Comparison of ENCODE assay signal across 12 cellular contexts in genomic region chr10:106355450-106355849, GRCh38.
DNase-seq lines count a peak whose midpoint lies in the region; ATAC-seq and TF ChIP-seq lines count a peak whose summit lies in the region.
"Had no signal": no experiment of that assay in that cellular context is flagged by ENCODE, and none has a peak within 500 bp of the region (broad histone marks: within the 10 kb centered on the region; RNA-seq: fewer than 3 reads in every experiment).

No MANE protein-coding gene starts in this region.

- TF ChIP-seq CTCF in hepatocyte (IDR thresholded peaks at IDR 0.05; ENCODE audit: poor library complexity), result peak; percentile 37
- TF ChIP-seq CTCF in lower lobe of right lung (IDR thresholded peaks at IDR 0.05), result no peak

- intact Hi-C loops in lower lobe of right lung (cut with DNase I), result no loop called here

- no peaks in the 10 kb centered on the region for H3F3A ChIP-seq in GM23248 (ENCODE audit: insufficient read depth)

- no peaks in the 10 kb centered on the region for H3K36me3 ChIP-seq in GM23248 (ENCODE audit: low read depth)
- no peaks in the 10 kb centered on the region for H3K36me3 ChIP-seq in hepatocyte (replicated peaks; ENCODE audit: insufficient read depth, low read depth)
- no peaks in the 10 kb centered on the region for H3K36me3 ChIP-seq in lower lobe of right lung
- H3K36me3 ChIP-seq: uterus had no signal

- H3K27me3 ChIP-seq in GM23248 (replicated peaks; ENCODE audit: insufficient read depth), result no peaks in the 10 kb centered on the region
- no peaks in the 10 kb centered on the region for H3K27me3 ChIP-seq in hepatocyte
- no peaks in the 10 kb centered on the region for H3K27me3 ChIP-seq in lower lobe of right lung (ENCODE audit: low read depth)
- H3K27me3 ChIP-seq: uterus had no signal

- no peaks in the 10 kb centered on the region for H3K9me2 ChIP-seq in GM23248 (ENCODE audit: insufficient read depth)
- H3K9me2 ChIP-seq in hepatocyte (replicated peaks; ENCODE audit: insufficient read depth), result no peaks in the 10 kb centered on the region

- 17 to 19% methylated on average over 2 of the region's 2 CpGs for WGBS in GM23248 (ENCODE audit: low coverage in 1 of 2, low lambda C conversion rate in 2 of 2, missing lambda C conversion rate in 2 of 2), 2 experiments
- WGBS in hepatocyte (ENCODE audit: low lambda C conversion rate, missing lambda C conversion rate), result 36% methylated on average over 2 of the region's 2 CpGs

- H3K4me3 ChIP-seq in GM23248 (no peak overlapping the region), hepatocyte (no peak overlapping the region), lower lobe of right lung (no peak overlapping the region)
- H3K4me3 ChIP-seq: uterus had no signal

- no peak overlapping the region for H2AFZ ChIP-seq in GM23248
- no peak overlapping the region for H2AFZ ChIP-seq in hepatocyte

- H3K4me1 ChIP-seq in GM23248 (ENCODE audit: insufficient read depth) (no peaks in the 10 kb centered on the region), hepatocyte (ENCODE audit: insufficient read depth) (no peaks in the 10 kb centered on the region), lower lobe of right lung (no peaks in the 10 kb centered on the region)
- H3K4me1 ChIP-seq: uterus had no signal

- in situ Hi-C loops in GM23248 (cut with MboI), result no loop called here

- H4K20me1 ChIP-seq in GM23248 (ENCODE audit: insufficient read depth) (no peaks in the 10 kb centered on the region), hepatocyte (ENCODE audit: insufficient read depth, poor library complexity, severe bottlenecking) (no peaks in the 10 kb centered on the region)

- H3K79me2 ChIP-seq in GM23248 (ENCODE audit: insufficient read depth) (no peaks in the 10 kb centered on the region), hepatocyte (no peaks in the 10 kb centered on the region)

- H3K27ac ChIP-seq in GM23248 (no peak overlapping the region), hepatocyte (no peak overlapping the region), lower lobe of right lung (no peak overlapping the region)
- H3K27ac ChIP-seq: HL-60, uterus had no signal

- no peak for ATAC-seq in lower lobe of right lung

- H3K4me2 ChIP-seq in GM23248 (ENCODE audit: unreplicated experiment), result no peak overlapping the region
- H3K4me2 ChIP-seq in hepatocyte, result no peak overlapping the region

- no peak overlapping the region for H3K9ac ChIP-seq in GM23248

- H3K9me3 ChIP-seq in GM23248 (ENCODE audit: low read depth), result no peaks in the 10 kb centered on the region
- H3K9me3 ChIP-seq in hepatocyte (ENCODE audit: low read depth), result no peaks in the 10 kb centered on the region
- H3K9me3 ChIP-seq in lower lobe of right lung, result no peaks in the 10 kb centered on the region
- H3K9me3 ChIP-seq: uterus had no signal

- DNase-seq in AG20443 (ENCODE audit: low spot score), result peak; percentile 8
- peak; percentile 10 for DNase-seq in GM23248
- DNase-seq in SK-N-DZ (ENCODE audit: low spot score), result peak; percentile 9
- no peak for DNase-seq in hepatocyte (ENCODE audit: low spot score)
- DNase-seq in NCI-H1092 treated with DMSO at 0.1 percent for 48 hours (lab: John Stamatoyannopoulos, UW), result no peak
- no peak for DNase-seq in activated CD4-positive, alpha-beta T cell treated with anti-CD3 and anti-CD28 coated beads for 48 hours
- DNase-seq in amniotic stem cell (lab: John Stamatoyannopoulos, UW), result no peak
- no peak for DNase-seq in lower lobe of right lung
- DNase-seq: CD8-positive, alpha-beta memory T cell; naive B cell; uterus had no signal

Comparison
In these comparisons a context has a peak if more than half of its experiments do, and no peak if none do; other contexts are left out.
1. DNase-seq: peak in AG20443 (single experiment), GM23248 (single experiment) and SK-N-DZ (single experiment); none in hepatocyte (single experiment), NCI-H1092 treated with DMSO at 0.1 percent for 48 hours (single experiment), activated CD4-positive, alpha-beta T cell treated with anti-CD3 and anti-CD28 coated beads for 48 hours (single experiment), amniotic stem cell (single experiment) and lower lobe of right lung (single experiment).